Comparison of ENCODE assay signal across 8 cellular contexts in the genomic region with DNA sequence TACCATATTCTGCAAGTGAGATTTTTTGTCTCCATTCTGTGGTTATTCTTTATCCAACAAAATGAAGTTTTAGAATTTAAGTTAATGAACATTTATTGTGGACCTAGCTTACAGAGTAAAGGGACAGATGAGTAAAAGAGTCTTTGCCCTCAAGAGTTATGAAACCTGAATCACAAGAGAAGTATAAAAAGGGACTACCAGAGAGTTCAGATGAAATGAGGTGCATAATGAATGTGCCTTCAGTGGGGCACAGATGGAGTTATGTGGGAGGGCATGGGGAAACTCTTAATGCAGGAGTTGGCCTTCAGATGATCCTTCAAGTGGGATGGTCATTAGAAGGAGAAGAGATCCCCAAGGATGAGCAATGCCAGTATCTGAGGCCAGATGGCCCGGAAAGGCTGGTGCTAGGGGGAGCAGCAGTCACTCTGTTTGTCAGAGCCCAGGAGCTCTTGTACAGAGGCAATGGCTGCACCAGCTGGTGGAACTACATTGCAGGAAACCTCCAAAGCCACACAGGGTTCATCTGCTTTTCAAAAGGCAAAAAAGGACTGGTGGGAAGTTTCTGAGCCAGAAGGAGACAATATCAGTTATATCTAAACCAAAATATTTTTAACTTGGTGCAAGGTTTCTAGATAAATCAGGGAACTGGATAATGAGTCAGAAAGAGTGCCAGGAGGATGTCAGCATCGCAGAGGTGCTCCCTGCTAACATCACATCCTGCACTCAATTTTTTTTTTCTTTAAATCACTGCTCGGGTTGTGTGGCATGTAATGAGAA.
A peak's percentile ranks its signal among the peaks of the same experiment; 100 is the strongest.
DNase-seq lines count a peak whose midpoint lies in the region; ATAC-seq lines count a peak whose summit lies in the region.

No MANE protein-coding gene starts in this region.

- DNase-seq in NCI-H82 (lab: John Stamatoyannopoulos, UW) = peak; percentile 1
- DNase-seq in NCI-H82 treated with DMSO at 0.1 percent for 48 hours (lab: John Stamatoyannopoulos, UW; ENCODE audit: unreplicated experiment) = no peak
- DNase-seq in stimulated activated CD4-positive, alpha-beta T cell treated with anti-CD3 and anti-CD28 coated beads, Interleukin-2, amount 100 ng/mL, for 24 hours = peak; percentile 28 to 38
- DNase-seq in caudate nucleus (lab: John Stamatoyannopoulos, UW) = no peak
- DNase-seq in NK-92 (lab: John Stamatoyannopoulos, UW; ENCODE audit: unreplicated experiment) = no peak

- H3K27ac ChIP-seq in caudate nucleus (ENCODE audit: low read depth, low read length) = no peak overlapping the region

- no peaks in the 10 kb centered on the region for H3K36me3 Mint-ChIP-seq in activated T-helper 17 cell treated with anti-CD3 and anti-CD28 coated beads, Interleukin-2, amount 50 U/mL, for 72 hours (ENCODE audit: low read depth)

- H3K4me3 Mint-ChIP-seq in activated T-helper 17 cell treated with anti-CD3 and anti-CD28 coated beads, Interleukin-2, amount 50 U/mL, for 72 hours = peak overlapping the region; percentile 71

- H3K9me3 Mint-ChIP-seq in activated T-helper 17 cell treated with anti-CD3 and anti-CD28 coated beads, Interleukin-2, amount 50 U/mL, for 72 hours = peaks cover 10% of the 10 kb centered on the region

- H3K27ac Mint-ChIP-seq in activated T-helper 17 cell treated with anti-CD3 and anti-CD28 coated beads, Interleukin-2, amount 50 U/mL, for 72 hours = peak overlapping the region; percentile 97

- H3K27me3 Mint-ChIP-seq in activated T-helper 17 cell treated with anti-CD3 and anti-CD28 coated beads, Interleukin-2, amount 50 U/mL, for 72 hours = no peaks in the 10 kb centered on the region

- ATAC-seq in HG02885 (IDR thresholded peaks at IDR 0.05; ENCODE audit: poor library complexity, unreplicated experiment) (peak; percentile 35), GM21423 (IDR thresholded peaks at IDR 0.05; ENCODE audit: unreplicated experiment) (no peak)
- ATAC-seq in activated T-helper 17 cell treated with anti-CD3 and anti-CD28 coated beads, Interleukin-2, amount 50 U/mL, for 72 hours (replicated peaks) = peak; percentile 76

- peaks cover 16% of the 10 kb centered on the region for H3K4me1 Mint-ChIP-seq in activated T-helper 17 cell treated with anti-CD3 and anti-CD28 coated beads, Interleukin-2, amount 50 U/mL, for 72 hours

Comparison
In these comparisons a context has a peak if more than half of its experiments do, and no peak if none do; other contexts are left out.
1. DNase-seq: peak in NCI-H82 (single experiment) and stimulated activated CD4-positive, alpha-beta T cell treated with anti-CD3 and anti-CD28 coated beads, Interleukin-2, amount 100 ng/mL, for 24 hours (2 of 2); none in NCI-H82 treated with DMSO at 0.1 percent for 48 hours (single experiment), caudate nucleus (0 of 61) and NK-92 (single experiment).